ENCODE assay signal across 14 cellular contexts in genomic region chr2:130588698-130589458, GRCh38. TPM values are rescaled to one million over a fixed set of nuclear protein-coding genes. Genes with fewer than 3 reads are reported as not detected.
DNase-seq lines count a peak whose midpoint lies in the region; ATAC-seq lines count a peak whose summit lies in the region.
"Not testable (repeated sequence)": the region's sequence is repeated elsewhere in the genome, so short reads cannot be mapped to it uniquely, and the experiment has no call there.
"Had no signal": no experiment of that assay in that cellular context is flagged by ENCODE, and none has a peak within 500 bp of the region (broad histone marks: within the 10 kb centered on the region; RNA-seq: fewer than 3 reads in every experiment).

No MANE protein-coding gene starts in this region.

- ATAC-seq in GM18498 (IDR thresholded peaks at IDR 0.05; ENCODE audit: unreplicated experiment), result peak; percentile 71
- peak; percentile 37 for ATAC-seq in GM19324 (IDR thresholded peaks at IDR 0.05; ENCODE audit: low FRiP score, unreplicated experiment)
- ATAC-seq in GM21825 (IDR thresholded peaks at IDR 0.05; ENCODE audit: unreplicated experiment), result peak; percentile 89
- ATAC-seq in HG03060 (IDR thresholded peaks at IDR 0.05; ENCODE audit: low read depth, unreplicated experiment), result peak; percentile 83
- peak; percentile 56 for ATAC-seq in HG03575 (IDR thresholded peaks at IDR 0.05; ENCODE audit: extremely low read depth, insufficient number of reproducible peaks, low FRiP score, unreplicated experiment)

- peak; percentile 18 for DNase-seq in activated T-cell treated with anti-CD3 and anti-CD28 coated beads for 48 hours (ENCODE audit: low read depth)
- peak; percentile 49 for DNase-seq in cardiac septum (ENCODE audit: low spot score)
- peak; percentile 1 to 11 for DNase-seq in stimulated activated CD4-positive, alpha-beta T cell treated with anti-CD3 and anti-CD28 coated beads, Interleukin-2, amount 100 ng/mL, for 48 hours

- intact Hi-C loops in cardiac septum (cut with DNase I), result not testable (repeated sequence)

RNA-seq across cellular contexts. Expression of gene CFC1, which starts 10.5 kb away (rescaled TPM):
- total RNA-seq in cardiac septum, result not detected
- total RNA-seq: A673, GM23248, lower lobe of right lung, PC-3, SK-MEL-5, subcutaneous adipose tissue had no signal

RNA-seq across cellular contexts. Expression of gene POTEJ, which starts 22.4 kb away (rescaled TPM):
- total RNA-seq in cardiac septum, result not detected
- total RNA-seq: A673, GM23248, lower lobe of right lung, PC-3, SK-MEL-5, subcutaneous adipose tissue had no signal

Comparison
In these comparisons a context has a peak if more than half of its experiments do, and no peak if none do; other contexts are left out.
1. Peak in every context shown above with its lines: DNase-seq and ATAC-seq.
2. ATAC-seq: peak in every context shown above with its lines; median percentile 89 in GM21825; 83 in HG03060; 71 in GM18498; 56 in HG03575; 37 in GM19324.